Comparison of ENCODE assay signal across 4 cellular contexts in the genomic region with DNA sequence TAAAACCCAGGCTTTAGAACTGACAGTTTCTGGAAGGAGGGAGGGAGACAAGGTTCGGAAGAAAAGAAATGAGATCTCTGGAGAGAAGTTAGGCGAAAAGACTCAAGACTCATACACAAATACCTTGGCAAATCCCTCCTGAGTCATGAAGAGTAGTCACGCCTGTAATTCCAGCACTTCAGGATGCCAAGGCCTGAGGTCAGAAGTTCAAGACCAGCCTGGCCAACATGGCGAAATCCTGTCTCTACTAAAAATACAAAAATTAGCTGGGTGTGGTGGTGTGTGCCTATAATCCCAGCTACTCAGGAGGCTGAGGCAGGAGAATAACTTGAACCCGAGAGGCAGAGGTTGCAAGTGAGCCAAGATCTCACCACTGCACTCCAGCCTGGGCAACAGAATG. TPM values are rescaled to one million over a fixed set of nuclear protein-coding genes. Genes with fewer than 3 reads are reported as not detected.
"Had no signal": no experiment of that assay in that cellular context is flagged by ENCODE, and none has a peak within 500 bp of the region (broad histone marks: within the 10 kb centered on the region; RNA-seq: fewer than 3 reads in every experiment).

No MANE protein-coding gene starts in this region.

RNA-seq across cellular contexts. Expression of gene MUSK, which starts 27.3 kb away (rescaled TPM):
- total RNA-seq: activated CD4-positive, alpha-beta T cell treated with anti-CD3 and anti-CD28 coated beads, Interleukin-2, amount 10 ng/mL, durations not matched to agents 7 days and 5 days; naive thymus-derived CD4-positive, alpha-beta T cell; T-helper 17 cell; ureter had no signal
- polyA plus RNA-seq: naive thymus-derived CD4-positive, alpha-beta T cell had no signal
